Comparison of ENCODE assay signal across 1 cellular context in the genomic region with DNA sequence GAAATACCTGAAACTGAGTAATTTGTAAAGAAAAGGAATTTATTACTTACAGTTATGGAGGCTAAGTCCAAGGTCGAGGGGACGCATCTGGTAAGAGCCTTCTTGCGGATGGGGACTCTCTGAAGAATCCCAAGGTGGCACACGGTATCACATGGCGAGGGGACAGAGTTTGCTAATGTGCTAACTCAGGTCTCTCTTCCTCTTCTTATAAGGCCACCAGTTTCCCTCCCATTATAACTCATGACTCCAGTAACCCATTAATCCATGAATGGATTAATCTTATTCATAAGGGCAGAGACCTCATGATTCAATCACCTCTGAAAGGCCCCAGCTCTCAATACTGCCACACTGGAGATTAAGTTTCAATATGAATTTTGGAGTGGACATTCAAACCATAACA.
TF ChIP-seq lines count a peak whose summit lies in the region.

No MANE protein-coding gene starts in this region.

TF ChIP-seq in IMR-90, 13 proteins besides CTCF, POLR2A, EP300 and RAD21:
- TF ChIP-seq FOS (IDR thresholded peaks at IDR 0.05; ENCODE audit: low read depth, low read length) (no peak), CEBPB (IDR thresholded peaks at IDR 0.05; ENCODE audit: low read depth, low read length) (no peak)
